In genomic region chr2:25109822-25110221, GRCh38 we compare ENCODE assay signal across 20 cellular contexts. TPM values are rescaled to one million over a fixed set of nuclear protein-coding genes. Genes with fewer than 3 reads are reported as not detected.
DNase-seq lines count a peak whose midpoint lies in the region; ATAC-seq and TF ChIP-seq lines count a peak whose summit lies in the region.
"Had no signal": no experiment of that assay in that cellular context is flagged by ENCODE, and none has a peak within 500 bp of the region (broad histone marks: within the 10 kb centered on the region; RNA-seq: fewer than 3 reads in every experiment).

No MANE protein-coding gene starts in this region.

- no peaks in the 10 kb centered on the region for H4K20me1 ChIP-seq in BLaER1 treated with 17β-estradiol and CSF1 and Interleukin-3, amounts not matched to agents 10 nM and 100 nM

- H3K4me1 ChIP-seq in BLaER1 treated with 17β-estradiol and CSF1 and Interleukin-3, amounts not matched to agents 10 nM and 100 nM, result peaks cover 0 to 57% (median 49%) of the 10 kb centered on the region in 10 experiments; a peak in 17 of 20 replicates
- H3K4me1 ChIP-seq: BE2C had no signal

- H3K4me1 Mint-ChIP-seq in activated T-cell treated with anti-CD3 and anti-CD28 coated beads, Interleukin-2, amount 50 U/mL, for 24 hours (ENCODE audit: low read depth), result peaks cover 15% of the 10 kb centered on the region
- peaks cover 25% of the 10 kb centered on the region for H3K4me1 Mint-ChIP-seq in activated T-cell treated with anti-CD3 and anti-CD28 coated beads, Interleukin-2, amount 50 U/mL, for 72 hours (ENCODE audit: low read depth)

- H3K4me3 Mint-ChIP-seq in activated T-cell treated with anti-CD3 and anti-CD28 coated beads, Interleukin-2, amount 50 U/mL, for 24 hours, result no peak overlapping the region
- peak overlapping the region in 1 of 2 donors; percentile 43 for H3K4me3 Mint-ChIP-seq in activated T-cell treated with anti-CD3 and anti-CD28 coated beads, Interleukin-2, amount 50 U/mL, for 72 hours
- H3K4me3 Mint-ChIP-seq: CD8-positive, alpha-beta T cell had no signal

- peak; percentile 34 to 51 for DNase-seq in activated T-cell treated with anti-CD3 and anti-CD28 coated beads, Interleukin-2, amount 50 U/mL, for 48 hours
- DNase-seq in activated T-cell treated with anti-CD3 and anti-CD28 coated beads, Interleukin-2, amount 50 U/mL, for 24 hours, result no peak
- DNase-seq in activated T-cell treated with anti-CD3 and anti-CD28 coated beads, Interleukin-2, amount 50 U/mL, for 72 hours, result peak; percentile 37 to 55
- peak; percentile 65 for DNase-seq in stimulated activated CD8-positive, alpha-beta memory T cell treated with anti-CD3 and anti-CD28 coated beads, Interleukin-4, amount 100 ng/mL, for 48 hours
- no peak for DNase-seq in SW 1271 (lab: John Stamatoyannopoulos, UW)
- DNase-seq: BE2C; CD8-positive, alpha-beta T cell; DMS79 treated with DMSO at 0.1 percent for 48 hours; MV-4-11; NCI-H1417; NCI-H187 treated with DMSO at 0.1 percent for 48 hours; NCI-H2171; NCI-H446 treated with DMSO at 0.1 percent for 48 hours; NCI-H748 treated with DMSO at 0.1 percent for 48 hours; OCI-M1 had no signal

- no peak overlapping the region for H3K4me3 ChIP-seq in BLaER1 treated with 17β-estradiol and CSF1 and Interleukin-3, amounts not matched to agents 10 nM and 100 nM
- H3K4me3 ChIP-seq: K562 had no signal

- no peaks in the 10 kb centered on the region for H3K9me3 ChIP-seq in BLaER1 treated with 17β-estradiol and CSF1 and Interleukin-3, amounts not matched to agents 10 nM and 100 nM (replicated peaks in 1 of 11)
- H3K9me3 ChIP-seq: BE2C had no signal

- no peaks in the 10 kb centered on the region for H3K9me3 Mint-ChIP-seq in activated T-cell treated with anti-CD3 and anti-CD28 coated beads, Interleukin-2, amount 50 U/mL, for 24 hours
- no peaks in the 10 kb centered on the region for H3K9me3 Mint-ChIP-seq in activated T-cell treated with anti-CD3 and anti-CD28 coated beads, Interleukin-2, amount 50 U/mL, for 72 hours
- H3K9me3 Mint-ChIP-seq: CD8-positive, alpha-beta T cell had no signal

- no peak overlapping the region for H3K27ac ChIP-seq in BLaER1 treated with 17β-estradiol and CSF1 and Interleukin-3, amounts not matched to agents 10 nM and 100 nM
- H3K27ac ChIP-seq: RWPE1 had no signal

- no peak overlapping the region for H3K27ac Mint-ChIP-seq in activated T-cell treated with anti-CD3 and anti-CD28 coated beads, Interleukin-2, amount 50 U/mL, for 24 hours
- H3K27ac Mint-ChIP-seq in activated T-cell treated with anti-CD3 and anti-CD28 coated beads, Interleukin-2, amount 50 U/mL, for 72 hours, result no peak overlapping the region
- H3K27ac Mint-ChIP-seq: CD8-positive, alpha-beta T cell had no signal

- no peaks in the 10 kb centered on the region for H3K27me3 ChIP-seq in BLaER1 treated with 17β-estradiol and CSF1 and Interleukin-3, amounts not matched to agents 10 nM and 100 nM
- H3K27me3 ChIP-seq: BE2C had no signal

- H3K27me3 Mint-ChIP-seq in activated T-cell treated with anti-CD3 and anti-CD28 coated beads, Interleukin-2, amount 50 U/mL, for 24 hours, result no peaks in the 10 kb centered on the region
- peaks cover 5% of the 10 kb centered on the region for H3K27me3 Mint-ChIP-seq in activated T-cell treated with anti-CD3 and anti-CD28 coated beads, Interleukin-2, amount 50 U/mL, for 72 hours (ENCODE audit: low read depth)

- H3K4me2 ChIP-seq in BLaER1 treated with 17β-estradiol and CSF1 and Interleukin-3, amounts not matched to agents 10 nM and 100 nM, result peak overlapping the region in 9 of 11 experiments; percentile 27 to 84 (median 58); a peak in 17 of 22 replicates

- no peaks in the 10 kb centered on the region for H3K36me3 Mint-ChIP-seq in activated T-cell treated with anti-CD3 and anti-CD28 coated beads, Interleukin-2, amount 50 U/mL, for 24 hours (ENCODE audit: low read depth)
- no peaks in the 10 kb centered on the region for H3K36me3 Mint-ChIP-seq in activated T-cell treated with anti-CD3 and anti-CD28 coated beads, Interleukin-2, amount 50 U/mL, for 72 hours (ENCODE audit: insufficient read depth in 2 of 2)
- H3K36me3 Mint-ChIP-seq: CD8-positive, alpha-beta T cell had no signal

- H3K36me3 ChIP-seq in BLaER1 treated with 17β-estradiol and CSF1 and Interleukin-3, amounts not matched to agents 10 nM and 100 nM, result no peaks in the 10 kb centered on the region
- H3K36me3 ChIP-seq: BE2C had no signal

- no peak overlapping the region for H3K9ac ChIP-seq in BLaER1 treated with 17β-estradiol and CSF1 and Interleukin-3, amounts not matched to agents 10 nM and 100 nM

- peak; percentile 81 to 82 for ATAC-seq in activated T-cell treated with anti-CD3 and anti-CD28 coated beads, Interleukin-2, amount 50 U/mL, for 72 hours (replicated peaks in 1 of 2)
- ATAC-seq in GM18505 (IDR thresholded peaks at IDR 0.05; ENCODE audit: unreplicated experiment), result no peak
- ATAC-seq: CD8-positive, alpha-beta T cell; K562 had no signal

- TF ChIP-seq POLR2A in GM18505 (IDR thresholded peaks at IDR 0.05; ENCODE audit: borderline replicate concordance, extremely low read depth, insufficient read depth, insufficient read length), result no peak

RNA-seq across cellular contexts. Expression of gene POMC, which starts 58.6 kb away (rescaled TPM):
- total RNA-seq in activated T-cell treated with anti-CD3 and anti-CD28 coated beads, Interleukin-2, amount 50 U/mL, for 72 hours, result 10 to 100 TPM in 1 of 2 donors, 1 to 10 TPM in 1; 8.0 to 12.5 TPM
- total RNA-seq: G401, K562 had no signal

Comparison
In these comparisons a context has a peak if more than half of its experiments do, and no peak if none do; other contexts are left out.
1. DNase-seq: peak in activated T-cell treated with anti-CD3 and anti-CD28 coated beads, Interleukin-2, amount 50 U/mL, for 48 hours (2 of 2), activated T-cell treated with anti-CD3 and anti-CD28 coated beads, Interleukin-2, amount 50 U/mL, for 72 hours (2 of 2) and stimulated activated CD8-positive, alpha-beta memory T cell treated with anti-CD3 and anti-CD28 coated beads, Interleukin-4, amount 100 ng/mL, for 48 hours (single experiment); none in activated T-cell treated with anti-CD3 and anti-CD28 coated beads, Interleukin-2, amount 50 U/mL, for 24 hours (single experiment) and SW 1271 (0 of 2).